In the genomic region with DNA sequence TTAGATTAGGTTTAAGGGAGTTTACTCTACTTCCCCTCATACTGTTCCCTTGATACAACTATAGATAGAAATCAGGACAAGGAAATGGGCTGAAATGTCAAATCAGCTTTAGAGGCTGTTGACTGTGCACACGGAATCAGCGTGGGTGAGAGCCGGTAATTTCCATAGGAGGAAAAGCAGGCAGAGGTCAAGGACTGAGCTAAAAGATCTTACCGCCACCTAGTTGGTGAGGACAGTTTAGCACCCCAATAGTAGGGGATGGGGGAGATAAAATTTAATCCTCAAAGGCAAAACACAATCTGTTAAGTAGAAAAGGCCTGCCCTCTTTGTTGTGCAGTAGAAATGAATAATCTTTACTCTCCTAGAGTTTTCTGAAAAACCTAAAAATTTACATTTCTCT, we compare ENCODE assay signal across 16 cellular contexts.
A peak's percentile ranks its signal among the peaks of the same experiment; 100 is the strongest.
DNase-seq lines count a peak whose midpoint lies in the region; ATAC-seq and TF ChIP-seq lines count a peak whose summit lies in the region.
"Had no signal": no experiment of that assay in that cellular context is flagged by ENCODE, and none has a peak within 500 bp of the region (broad histone marks: within the 10 kb centered on the region; RNA-seq: fewer than 3 reads in every experiment).

No MANE protein-coding gene starts in this region.

- H3K4me2 ChIP-seq in hepatocyte (no peak overlapping the region), smooth muscle cell (no peak overlapping the region)

- peak; percentile 35 for TF ChIP-seq CTCF in hepatocyte (IDR thresholded peaks at IDR 0.05; ENCODE audit: poor library complexity)
- peak; percentile 19 for TF ChIP-seq CTCF in smooth muscle cell (IDR thresholded peaks at IDR 0.05; ENCODE audit: borderline replicate concordance, insufficient read depth, poor library complexity, severe bottlenecking)

- H3K79me2 ChIP-seq in hepatocyte, result no peaks in the 10 kb centered on the region
- no peaks in the 10 kb centered on the region for H3K79me2 ChIP-seq in smooth muscle cell (ENCODE audit: low read depth)

- WGBS in hepatocyte (ENCODE audit: low lambda C conversion rate, missing lambda C conversion rate), result 37% methylated on average over 4 of the region's 4 CpGs
- 23% methylated on average over 4 of the region's 4 CpGs for WGBS in smooth muscle cell (ENCODE audit: low lambda C conversion rate)

- H3K9me2 ChIP-seq in hepatocyte (replicated peaks; ENCODE audit: insufficient read depth), result no peaks in the 10 kb centered on the region

- H3F3A ChIP-seq in smooth muscle cell (ENCODE audit: low read depth), result no peaks in the 10 kb centered on the region

- H2AFZ ChIP-seq in hepatocyte (no peak overlapping the region), smooth muscle cell (ENCODE audit: low read depth) (no peak overlapping the region)

- H3K27me3 ChIP-seq in hepatocyte, result no peaks in the 10 kb centered on the region
- H3K27me3 ChIP-seq in smooth muscle cell (ENCODE audit: low read depth), result no peaks in the 10 kb centered on the region
- H3K27me3 ChIP-seq: SJCRH30, tibial artery had no signal

- H3K36me3 ChIP-seq in hepatocyte (replicated peaks; ENCODE audit: insufficient read depth, low read depth), result no peaks in the 10 kb centered on the region
- no peaks in the 10 kb centered on the region for H3K36me3 ChIP-seq in smooth muscle cell (ENCODE audit: low read depth)
- H3K36me3 ChIP-seq: SJCRH30, tibial artery had no signal

- no peak overlapping the region for H3K27ac ChIP-seq in hepatocyte
- H3K27ac ChIP-seq in smooth muscle cell (ENCODE audit: low read depth), result no peak overlapping the region
- H3K27ac ChIP-seq: SJCRH30, tibial artery had no signal

- H3K4me3 ChIP-seq in hepatocyte (no peak overlapping the region), smooth muscle cell (no peak overlapping the region)
- H3K4me3 ChIP-seq: SJCRH30, tibial artery had no signal

- no peaks in the 10 kb centered on the region for H3K9me3 ChIP-seq in hepatocyte (ENCODE audit: low read depth)
- H3K9me3 ChIP-seq in smooth muscle cell (replicated peaks; ENCODE audit: low read depth), result no peaks in the 10 kb centered on the region
- H3K9me3 ChIP-seq: SJCRH30, tibial artery had no signal

- ATAC-seq in GM21515 (IDR thresholded peaks at IDR 0.05; ENCODE audit: unreplicated experiment), result no peak
- ATAC-seq: activated naive CD8-positive, alpha-beta T cell treated with anti-CD3 and anti-CD28 coated beads, Interleukin-2, amount 50 U/mL, for 24 hours had no signal

- H3K9ac ChIP-seq in smooth muscle cell (ENCODE audit: low read depth), result no peak overlapping the region

- H3K4me1 ChIP-seq in hepatocyte (ENCODE audit: insufficient read depth) (no peaks in the 10 kb centered on the region), smooth muscle cell (ENCODE audit: low read depth) (no peaks in the 10 kb centered on the region)
- H3K4me1 ChIP-seq: SJCRH30, tibial artery had no signal

- DNase-seq in NCI-H82 (lab: John Stamatoyannopoulos, UW), result peak; percentile 24
- no peak for DNase-seq in NCI-H82 treated with DMSO at 0.1 percent for 48 hours (lab: John Stamatoyannopoulos, UW; ENCODE audit: unreplicated experiment)
- DNase-seq in RKO (ENCODE audit: low spot score), result peak; percentile 7
- DNase-seq in hepatocyte (ENCODE audit: low spot score), result peak; percentile 25
- DNase-seq in smooth muscle cell (lab: John Stamatoyannopoulos, UW; ENCODE audit: unreplicated experiment), result no peak
- DNase-seq in G401 (ENCODE audit: low spot score), result no peak
- DNase-seq in activated CD4-positive, CD25-positive, alpha-beta regulatory T cell treated with anti-CD3 and anti-CD28 coated beads, Interleukin-2, amount 50 U/mL, for 72 hours, result no peak
- DNase-seq: activated CD4-positive, alpha-beta memory T cell treated with anti-CD3 and anti-CD28 coated beads for 36 hours; activated naive CD8-positive, alpha-beta T cell treated with anti-CD3 and anti-CD28 coated beads, Interleukin-2, amount 50 U/mL, for 24 hours; caudate nucleus; CD4-positive, alpha-beta T cell; foreskin fibroblast; NCI-H2107; tibial artery had no signal

- in situ Hi-C loops in G401 (cut with HindIII; ENCODE audit: low sequenced_read_pairs), result no loop called here

- H4K20me1 ChIP-seq in hepatocyte (ENCODE audit: insufficient read depth, poor library complexity, severe bottlenecking) (no peaks in the 10 kb centered on the region), smooth muscle cell (ENCODE audit: low read depth) (no peaks in the 10 kb centered on the region)

Comparison
In these comparisons a context has a peak if more than half of its experiments do, and no peak if none do; other contexts are left out.
1. DNase-seq: peak in NCI-H82 (single experiment), RKO (single experiment) and hepatocyte (single experiment); none in NCI-H82 treated with DMSO at 0.1 percent for 48 hours (single experiment), smooth muscle cell (single experiment), G401 (single experiment) and activated CD4-positive, CD25-positive, alpha-beta regulatory T cell treated with anti-CD3 and anti-CD28 coated beads, Interleukin-2, amount 50 U/mL, for 72 hours (single experiment).